ENCODE assay signal across 1 cellular context in genomic region chr10:5565671-5566581, GRCh38.
TF ChIP-seq lines count a peak whose summit lies in the region.

No MANE protein-coding gene starts in this region.

TF ChIP-seq in GM23338, 12 proteins besides CTCF, POLR2A, EP300 and RAD21 (continued from another document):
- TF ChIP-seq, protein P1, sequence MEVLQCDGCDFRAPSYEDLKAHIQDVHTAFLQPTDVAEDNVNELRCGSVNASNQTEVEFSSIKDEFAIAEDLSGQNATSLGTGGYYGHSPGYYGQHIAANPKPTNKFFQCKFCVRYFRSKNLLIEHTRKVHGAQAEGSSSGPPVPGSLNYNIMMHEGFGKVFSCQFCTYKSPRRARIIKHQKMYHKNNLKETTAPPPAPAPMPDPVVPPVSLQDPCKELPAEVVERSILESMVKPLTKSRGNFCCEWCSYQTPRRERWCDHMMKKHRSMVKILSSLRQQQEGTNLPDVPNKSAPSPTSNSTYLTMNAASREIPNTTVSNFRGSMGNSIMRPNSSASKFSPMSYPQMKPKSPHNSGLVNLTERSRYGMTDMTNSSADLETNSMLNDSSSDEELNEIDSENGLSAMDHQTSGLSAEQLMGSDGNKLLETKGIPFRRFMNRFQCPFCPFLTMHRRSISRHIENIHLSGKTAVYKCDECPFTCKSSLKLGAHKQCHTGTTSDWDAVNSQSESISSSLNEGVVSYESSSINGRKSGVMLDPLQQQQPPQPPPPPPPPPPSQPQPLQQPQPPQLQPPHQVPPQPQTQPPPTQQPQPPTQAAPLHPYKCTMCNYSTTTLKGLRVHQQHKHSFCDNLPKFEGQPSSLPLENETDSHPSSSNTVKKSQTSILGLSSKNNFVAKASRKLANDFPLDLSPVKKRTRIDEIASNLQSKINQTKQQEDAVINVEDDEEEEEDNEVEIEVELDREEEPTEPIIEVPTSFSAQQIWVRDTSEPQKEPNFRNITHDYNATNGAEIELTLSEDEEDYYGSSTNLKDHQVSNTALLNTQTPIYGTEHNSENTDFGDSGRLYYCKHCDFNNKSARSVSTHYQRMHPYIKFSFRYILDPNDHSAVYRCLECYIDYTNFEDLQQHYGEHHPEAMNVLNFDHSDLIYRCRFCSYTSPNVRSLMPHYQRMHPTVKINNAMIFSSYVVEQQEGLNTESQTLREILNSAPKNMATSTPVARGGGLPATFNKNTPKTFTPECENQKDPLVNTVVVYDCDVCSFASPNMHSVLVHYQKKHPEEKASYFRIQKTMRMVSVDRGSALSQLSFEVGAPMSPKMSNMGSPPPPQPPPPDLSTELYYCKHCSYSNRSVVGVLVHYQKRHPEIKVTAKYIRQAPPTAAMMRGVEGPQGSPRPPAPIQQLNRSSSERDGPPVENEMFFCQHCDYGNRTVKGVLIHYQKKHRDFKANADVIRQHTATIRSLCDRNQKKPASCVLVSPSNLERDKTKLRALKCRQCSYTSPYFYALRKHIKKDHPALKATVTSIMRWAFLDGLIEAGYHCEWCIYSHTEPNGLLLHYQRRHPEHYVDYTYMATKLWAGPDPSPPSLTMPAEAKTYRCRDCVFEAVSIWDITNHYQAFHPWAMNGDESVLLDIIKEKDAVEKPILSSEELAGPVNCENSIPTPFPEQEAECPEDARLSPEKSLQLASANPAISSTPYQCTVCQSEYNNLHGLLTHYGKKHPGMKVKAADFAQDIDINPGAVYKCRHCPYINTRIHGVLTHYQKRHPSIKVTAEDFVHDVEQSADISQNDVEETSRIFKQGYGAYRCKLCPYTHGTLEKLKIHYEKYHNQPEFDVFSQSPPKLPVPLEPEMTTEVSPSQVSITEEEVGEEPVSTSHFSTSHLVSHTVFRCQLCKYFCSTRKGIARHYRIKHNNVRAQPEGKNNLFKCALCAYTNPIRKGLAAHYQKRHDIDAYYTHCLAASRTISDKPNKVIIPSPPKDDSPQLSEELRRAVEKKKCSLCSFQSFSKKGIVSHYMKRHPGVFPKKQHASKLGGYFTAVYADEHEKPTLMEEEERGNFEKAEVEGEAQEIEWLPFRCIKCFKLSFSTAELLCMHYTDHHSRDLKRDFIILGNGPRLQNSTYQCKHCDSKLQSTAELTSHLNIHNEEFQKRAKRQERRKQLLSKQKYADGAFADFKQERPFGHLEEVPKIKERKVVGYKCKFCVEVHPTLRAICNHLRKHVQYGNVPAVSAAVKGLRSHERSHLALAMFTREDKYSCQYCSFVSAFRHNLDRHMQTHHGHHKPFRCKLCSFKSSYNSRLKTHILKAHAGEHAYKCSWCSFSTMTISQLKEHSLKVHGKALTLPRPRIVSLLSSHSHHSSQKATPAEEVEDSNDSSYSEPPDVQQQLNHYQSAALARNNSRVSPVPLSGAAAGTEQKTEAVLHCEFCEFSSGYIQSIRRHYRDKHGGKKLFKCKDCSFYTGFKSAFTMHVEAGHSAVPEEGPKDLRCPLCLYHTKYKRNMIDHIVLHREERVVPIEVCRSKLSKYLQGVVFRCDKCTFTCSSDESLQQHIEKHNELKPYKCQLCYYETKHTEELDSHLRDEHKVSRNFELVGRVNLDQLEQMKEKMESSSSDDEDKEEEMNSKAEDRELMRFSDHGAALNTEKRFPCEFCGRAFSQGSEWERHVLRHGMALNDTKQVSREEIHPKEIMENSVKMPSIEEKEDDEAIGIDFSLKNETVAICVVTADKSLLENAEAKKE (CRISPR knock-in tag; IDR thresholded peaks at IDR 0.05) = no peak
- TF ChIP-seq POLR2AphosphoS5 (IDR thresholded peaks at IDR 0.05; ENCODE audit: low read depth) = no peak
- no peak for TF ChIP-seq JUNB (IDR thresholded peaks at IDR 0.05; ENCODE audit: unreplicated experiment)
